Comparison of ENCODE assay signal across 24 cellular contexts in the genomic region with DNA sequence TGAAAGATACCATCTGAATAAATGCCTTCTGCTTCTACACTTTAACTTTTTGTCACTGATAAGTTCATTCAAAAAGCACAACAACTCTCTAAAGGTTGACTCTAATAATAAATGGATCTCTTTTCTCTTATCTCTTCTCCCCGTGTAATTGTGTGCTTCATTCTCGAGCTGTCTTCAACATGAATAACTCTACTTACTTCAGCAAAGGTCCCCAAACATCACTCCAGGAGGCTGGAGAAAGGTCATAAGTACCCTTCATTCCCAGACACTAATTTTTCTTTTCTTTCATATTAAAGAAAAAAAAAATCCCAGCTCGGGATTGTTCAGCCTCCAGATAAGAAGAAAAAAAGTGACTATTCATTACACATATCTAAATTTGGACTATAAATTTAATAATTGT.
"Had no signal": no experiment of that assay in that cellular context is flagged by ENCODE, and none has a peak within 500 bp of the region (broad histone marks: within the 10 kb centered on the region; RNA-seq: fewer than 3 reads in every experiment).

No MANE protein-coding gene starts in this region.

- H3K4me3 ChIP-seq: coronary artery, heart left ventricle, lung, psoas muscle, right lobe of liver, spleen, suprapubic skin, tibial artery, upper lobe of left lung, uterus had no signal

- H3K27me3 ChIP-seq: heart left ventricle, neutrophil, right lobe of liver, spleen, suprapubic skin, tibial artery, upper lobe of left lung, uterus had no signal

- H3K27me3 Mint-ChIP-seq: naive thymus-derived CD8-positive, alpha-beta T cell had no signal

- DNase-seq: effector CD4-positive, alpha-beta T cell; heart left ventricle; hippocampal formation; left colon; left ventricle myocardium superior; mesendoderm; naive thymus-derived CD8-positive, alpha-beta T cell; psoas muscle; retina; right lobe of liver; spleen; stimulated activated CD4-positive, alpha-beta T cell treated with anti-CD3 and anti-CD28 coated beads, Interleukin-2, amount 100 ng/mL, for 24 hours; stimulated activated CD4-positive, alpha-beta T cell treated with anti-CD3 and anti-CD28 coated beads, Interleukin-4, amount 100 ng/mL, for 4 hours; stimulated activated naive CD4-positive, alpha-beta T cell treated with Interleukin-2 at 50 U/mL for 16 hours; tibial artery; upper lobe of left lung; uterus had no signal

- H3K4me3 Mint-ChIP-seq: naive thymus-derived CD8-positive, alpha-beta T cell had no signal

- H3K9me3 ChIP-seq: neutrophil, right lobe of liver, suprapubic skin, tibial artery, upper lobe of left lung, uterus had no signal

- ATAC-seq: esophagus mucosa; heart left ventricle; left colon; left ventricle myocardium superior; naive thymus-derived CD8-positive, alpha-beta T cell; psoas muscle; right lobe of liver had no signal

- H3K27ac ChIP-seq: coronary artery, neutrophil, right lobe of liver, suprapubic skin, tibial artery, upper lobe of left lung had no signal

- H3K36me3 ChIP-seq: heart left ventricle, neutrophil, right lobe of liver, spleen, suprapubic skin, tibial artery, upper lobe of left lung, uterus had no signal

- FAIRE-seq: endometrium, frontal cortex had no signal
